ENCODE assay signal across 9 cellular contexts in the genomic region with DNA sequence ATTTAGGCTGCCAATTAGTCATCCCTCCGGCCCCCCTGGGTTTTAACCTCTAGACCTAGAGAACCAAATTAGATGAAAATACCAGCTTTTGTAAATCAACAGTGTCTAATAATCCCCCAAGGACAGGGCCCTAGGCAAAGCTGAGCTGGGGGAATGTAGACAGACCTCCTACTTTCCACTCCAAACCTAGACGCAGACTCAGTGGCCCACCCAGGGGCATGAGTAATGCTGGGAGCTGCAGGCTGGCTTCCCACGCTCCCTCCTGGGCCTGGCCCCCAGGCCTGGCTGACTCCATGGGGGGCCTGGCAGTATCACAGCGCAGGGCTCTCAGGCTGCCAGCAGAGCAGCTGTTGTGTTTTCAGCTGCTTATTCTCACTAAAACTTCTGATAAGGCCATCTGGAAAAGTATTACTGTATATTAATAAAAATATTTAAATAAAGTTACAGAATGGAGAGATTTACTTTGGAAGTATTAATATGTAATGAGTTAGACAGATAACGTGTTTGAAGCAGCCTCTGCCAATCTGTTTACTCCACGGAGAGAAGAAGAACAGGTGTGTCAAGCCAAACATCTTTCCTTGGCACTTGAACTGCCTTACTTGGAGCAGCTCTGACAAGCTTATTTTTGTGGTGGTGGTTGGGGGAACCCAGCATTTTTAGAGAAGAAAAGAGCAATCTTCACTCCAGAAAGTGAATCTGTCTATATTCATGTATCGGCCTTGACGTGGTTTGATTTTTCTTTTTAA.
DNase-seq lines count a peak whose midpoint lies in the region; ATAC-seq and TF ChIP-seq lines count a peak whose summit lies in the region.
"Had no signal": no experiment of that assay in that cellular context is flagged by ENCODE, and none has a peak within 500 bp of the region (broad histone marks: within the 10 kb centered on the region; RNA-seq: fewer than 3 reads in every experiment).

No MANE protein-coding gene starts in this region.

- no peak overlapping the region for H3K4me3 ChIP-seq in LNCaP clone FGC (ENCODE audit: low read depth, low read length)
- no peak overlapping the region for H3K4me3 ChIP-seq in choroid plexus epithelial cell (ENCODE audit: low read depth, low read length)
- H3K4me3 ChIP-seq in osteoblast (ENCODE audit: insufficient read depth, low read length): no peak overlapping the region

- CTCF ChIA-PET in T-cell (lab: Charles Lee): interaction anchor here (0.6 to 1.8 kb wide), 10 partner anchors 10 to 1318 kb away, joined by 3 to 10 read pairs (median 4); no protein-coding TSS in a partner anchor

- TF ChIP-seq CTCF in LNCaP clone FGC (IDR thresholded peaks at IDR 0.05; ENCODE audit: control insufficient read depth, extremely low read depth, insufficient read depth) (no peak), choroid plexus epithelial cell (conservative IDR thresholded peaks at IDR 0.05; ENCODE audit: low read depth, low read length) (no peak), osteoblast (IDR thresholded peaks at IDR 0.05; ENCODE audit: extremely low read depth, low read depth, low read length) (no peak)

- H3K79me2 ChIP-seq in osteoblast (ENCODE audit: insufficient read depth, low read length): no peaks in the 10 kb centered on the region

- ATAC-seq in GM21786 (IDR thresholded peaks at IDR 0.05; ENCODE audit: unreplicated experiment) (no peak), T-cell (replicated peaks in 1 of 4) (no peak)

- H2AFZ ChIP-seq in osteoblast (ENCODE audit: low read length): no peak overlapping the region

- POLR2A ChIA-PET in T-cell (lab: Charles Lee): no interaction called here

- H3K36me3 ChIP-seq in osteoblast (ENCODE audit: insufficient read depth, low read length): no peaks in the 10 kb centered on the region

- H3K27me3 Mint-ChIP-seq in T-cell: peaks cover 5 to 19% of the 10 kb centered on the region in 2 donors

- peak overlapping the region; percentile 70 for H3K27ac ChIP-seq in osteoblast (ENCODE audit: low read depth, low read length)

- peak; percentile 90 for DNase-seq in ELF-1 (ENCODE audit: low read depth, low spot score)
- DNase-seq in LNCaP clone FGC (ENCODE audit: low read depth): peak; percentile 73
- peak; percentile 99 for DNase-seq in choroid plexus epithelial cell (ENCODE audit: low read depth)
- peak; percentile 77 for DNase-seq in osteoblast (ENCODE audit: insufficient read length, low spot score, missing footprints)
- no peak for DNase-seq in NCI-H187 treated with DMSO at 0.1 percent for 48 hours (lab: John Stamatoyannopoulos, UW)
- no peak for DNase-seq in T-cell
- no peak for DNase-seq in superior temporal gyrus (ENCODE audit: extremely low spot score)
- DNase-seq: activated CD8-positive, alpha-beta memory T cell treated with anti-CD3 and anti-CD28 coated beads, Interleukin-2, amount 50 U/mL, for 48 hours had no signal

- H3K4me2 ChIP-seq in osteoblast (ENCODE audit: insufficient read depth, low read length): peak overlapping the region; percentile 26

- H3K4me1 Mint-ChIP-seq in T-cell: no peaks in the 10 kb centered on the region

- H3K9me3 ChIP-seq in osteoblast (ENCODE audit: low read depth, low read length): no peaks in the 10 kb centered on the region

- no peak overlapping the region for H3K4me3 Mint-ChIP-seq in T-cell

- H3K27me3 ChIP-seq in osteoblast (ENCODE audit: insufficient read depth, low read length): peaks cover 5% of the 10 kb centered on the region

- no peak overlapping the region for H3K27ac Mint-ChIP-seq in T-cell

- no peaks in the 10 kb centered on the region for H4K20me1 ChIP-seq in osteoblast (ENCODE audit: insufficient read depth, low read length)

- H3K36me3 Mint-ChIP-seq in T-cell: no peaks in the 10 kb centered on the region

- H3K4me1 ChIP-seq in osteoblast (ENCODE audit: insufficient read depth, low read length): peaks cover 4% of the 10 kb centered on the region

- no peaks in the 10 kb centered on the region for H3K9me3 Mint-ChIP-seq in T-cell

Comparison
In these comparisons a context has a peak if more than half of its experiments do, and no peak if none do; other contexts are left out.
1. DNase-seq: peak in ELF-1 (single experiment), LNCaP clone FGC (single experiment), choroid plexus epithelial cell (single experiment) and osteoblast (single experiment); none in NCI-H187 treated with DMSO at 0.1 percent for 48 hours (single experiment), T-cell (0 of 34) and superior temporal gyrus (single experiment).